32 cellular contexts compared by ENCODE assay signal in the genomic region with DNA sequence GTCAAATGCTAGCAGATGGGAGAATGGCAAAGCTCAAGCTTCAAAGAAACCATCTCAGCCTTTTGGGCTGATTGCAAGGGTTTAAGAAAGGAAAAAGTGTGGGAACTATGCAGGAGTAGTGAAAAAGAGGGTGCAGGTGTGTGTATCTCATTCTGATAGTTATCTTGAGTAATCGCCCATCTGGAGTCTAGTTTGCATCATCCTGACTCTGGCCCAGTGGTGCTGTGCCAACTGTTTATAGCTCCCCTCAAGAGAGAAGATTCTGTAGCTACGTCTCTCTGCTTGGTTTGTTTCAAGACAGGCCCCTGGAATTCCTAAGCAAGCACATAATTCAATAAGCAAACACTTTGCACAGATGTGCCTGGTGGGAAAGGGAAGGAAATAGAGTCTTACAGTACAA.
"Had no signal": no experiment of that assay in that cellular context is flagged by ENCODE, and none has a peak within 500 bp of the region (broad histone marks: within the 10 kb centered on the region; RNA-seq: fewer than 3 reads in every experiment).

No MANE protein-coding gene starts in this region.

- H3K27me3 ChIP-seq: ascending aorta, breast epithelium, cardiac muscle cell, colonic mucosa, gastroesophageal sphincter had no signal

- H3K4me3 ChIP-seq: ascending aorta, breast epithelium, cardiac muscle cell, colonic mucosa, esophagus squamous epithelium, gastroesophageal sphincter had no signal

- H3K36me3 Mint-ChIP-seq: activated CD4-positive, alpha-beta memory T cell treated with anti-CD3 and anti-CD28 coated beads for 36 hours; activated CD8-positive, alpha-beta memory T cell treated with anti-CD3 and anti-CD28 coated beads, Interleukin-2, amount 10 ng/mL, durations not matched to agents 7 days and 5 days; activated naive CD4-positive, alpha-beta T cell treated with anti-CD3 and anti-CD28 coated beads, Interleukin-2, amount 50 U/mL, for 24 hours; activated naive CD8-positive, alpha-beta T cell treated with anti-CD3 and anti-CD28 coated beads for 36 hours; brain had no signal

- H3K4me1 ChIP-seq: ascending aorta, breast epithelium, colonic mucosa, esophagus squamous epithelium, gastroesophageal sphincter had no signal

- H3K36me3 ChIP-seq: ascending aorta, breast epithelium, cardiac muscle cell, colonic mucosa, esophagus squamous epithelium, gastroesophageal sphincter, WERI-Rb-1 had no signal

- H3K27ac Mint-ChIP-seq: activated B cell treated with CpG ODN at 0.5 μM for 24 hours; activated CD4-positive, alpha-beta memory T cell treated with anti-CD3 and anti-CD28 coated beads for 36 hours; activated CD4-positive, alpha-beta T cell treated with anti-CD3 and anti-CD28 coated beads for 36 hours; activated CD4-positive, alpha-beta T cell treated with anti-CD3 and anti-CD28 coated beads, Interleukin-2, amount 10 ng/mL, durations not matched to agents 24 days and 14 days; activated CD8-positive, alpha-beta memory T cell treated with anti-CD3 and anti-CD28 coated beads, Interleukin-2, amount 10 ng/mL, durations not matched to agents 7 days and 5 days; activated CD8-positive, alpha-beta T cell treated with anti-CD3 and anti-CD28 coated beads, Interleukin-2, amount 10 ng/mL, durations not matched to agents 7 days and 5 days; activated naive CD4-positive, alpha-beta T cell treated with anti-CD3 and anti-CD28 coated beads for 36 hours; activated naive CD4-positive, alpha-beta T cell treated with anti-CD3 and anti-CD28 coated beads, Interleukin-2, amount 50 U/mL, for 24 hours; activated naive CD8-positive, alpha-beta T cell treated with anti-CD3 and anti-CD28 coated beads for 36 hours; activated T-helper 1 cell treated with anti-CD3 and anti-CD28 coated beads, Interleukin-12 subunit alpha, Interleukin-12 subunit beta, Interleukin-2, Interleukin-4 antibody, amounts not matched to agents 30 ng/mL and 10 ng/mL and 1 ng/mL, durations not matched to agents 14 hours and 24 hours and 36 hours; activated T-helper 2 cell treated with anti-CD3 and anti-CD28 coated beads, Interferon-gamma antibody, Interleukin-2, Interleukin-4, amounts not matched to agents 10 μg/mL and 5 μg/mL and 100 μg/mL, durations not matched to agents 14 hours and 24 hours and 36 hours; brain; T-helper 2 cell treated with Interferon-gamma antibody and Interleukin-4, amounts not matched to agents 5 μg/mL and 100 μg/mL, for 36 hours had no signal

- H3K27me3 Mint-ChIP-seq: activated CD4-positive, alpha-beta memory T cell treated with anti-CD3 and anti-CD28 coated beads for 36 hours; activated CD4-positive, alpha-beta T cell treated with anti-CD3 and anti-CD28 coated beads, Interleukin-2, amount 10 ng/mL, durations not matched to agents 24 days and 14 days; activated naive CD4-positive, alpha-beta T cell treated with anti-CD3 and anti-CD28 coated beads, Interleukin-2, amount 50 U/mL, for 24 hours had no signal

- H3K27ac ChIP-seq: ascending aorta, breast epithelium, cardiac muscle cell, colonic mucosa, epithelial cell of prostate, esophagus squamous epithelium, gastroesophageal sphincter had no signal

- H3K9me3 ChIP-seq: ascending aorta, breast epithelium, colonic mucosa, esophagus squamous epithelium, gastroesophageal sphincter had no signal

- H3K4me1 Mint-ChIP-seq: activated B cell treated with CpG ODN at 0.5 μM for 24 hours; activated CD4-positive, alpha-beta T cell treated with anti-CD3 and anti-CD28 coated beads for 36 hours; activated CD4-positive, alpha-beta T cell treated with anti-CD3 and anti-CD28 coated beads, Interleukin-2, amount 10 ng/mL, durations not matched to agents 24 days and 14 days; activated CD8-positive, alpha-beta memory T cell treated with anti-CD3 and anti-CD28 coated beads, Interleukin-2, amount 10 ng/mL, durations not matched to agents 7 days and 5 days; activated naive CD4-positive, alpha-beta T cell treated with anti-CD3 and anti-CD28 coated beads, Interleukin-2, amount 50 U/mL, for 24 hours; activated naive CD8-positive, alpha-beta T cell treated with anti-CD3 and anti-CD28 coated beads for 36 hours had no signal

- H3K9me3 Mint-ChIP-seq: activated CD4-positive, alpha-beta T cell treated with anti-CD3 and anti-CD28 coated beads, Interleukin-2, amount 10 ng/mL, durations not matched to agents 24 days and 14 days; activated naive CD4-positive, alpha-beta T cell treated with anti-CD3 and anti-CD28 coated beads, Interleukin-2, amount 50 U/mL, for 24 hours had no signal

- ATAC-seq: activated CD4-positive, alpha-beta T cell treated with anti-CD3 and anti-CD28 coated beads for 36 hours; activated CD4-positive, CD25-positive, alpha-beta regulatory T cell treated with anti-CD3 and anti-CD28 coated beads, Interleukin-2, amount 50 U/mL, for 24 hours; activated CD8-positive, alpha-beta memory T cell treated with anti-CD3 and anti-CD28 coated beads, Interleukin-2, amount 10 ng/mL, durations not matched to agents 7 days and 5 days; activated CD8-positive, alpha-beta T cell treated with anti-CD3 and anti-CD28 coated beads, Interleukin-2, amount 10 ng/mL, durations not matched to agents 7 days and 5 days; gastroesophageal sphincter had no signal

- H3K4me3 Mint-ChIP-seq: activated B cell treated with CpG ODN at 0.5 μM for 24 hours; activated CD4-positive, alpha-beta memory T cell treated with anti-CD3 and anti-CD28 coated beads for 36 hours; activated CD4-positive, alpha-beta T cell treated with anti-CD3 and anti-CD28 coated beads for 36 hours; activated CD4-positive, alpha-beta T cell treated with anti-CD3 and anti-CD28 coated beads, Interleukin-2, amount 10 ng/mL, durations not matched to agents 24 days and 14 days; activated CD8-positive, alpha-beta memory T cell treated with anti-CD3 and anti-CD28 coated beads, Interleukin-2, amount 10 ng/mL, durations not matched to agents 7 days and 5 days; activated CD8-positive, alpha-beta T cell treated with anti-CD3 and anti-CD28 coated beads, Interleukin-2, amount 10 ng/mL, durations not matched to agents 7 days and 5 days; activated naive CD4-positive, alpha-beta T cell treated with anti-CD3 and anti-CD28 coated beads for 36 hours; activated naive CD4-positive, alpha-beta T cell treated with anti-CD3 and anti-CD28 coated beads, Interleukin-2, amount 50 U/mL, for 24 hours; activated naive CD8-positive, alpha-beta T cell treated with anti-CD3 and anti-CD28 coated beads for 36 hours; activated T-helper 1 cell treated with anti-CD3 and anti-CD28 coated beads, Interleukin-12 subunit alpha, Interleukin-12 subunit beta, Interleukin-2, Interleukin-4 antibody, amounts not matched to agents 30 ng/mL and 10 ng/mL and 1 ng/mL, durations not matched to agents 14 hours and 24 hours and 36 hours; brain; T-helper 2 cell treated with Interferon-gamma antibody and Interleukin-4, amounts not matched to agents 5 μg/mL and 100 μg/mL, for 36 hours had no signal

- DNase-seq: activated B cell treated with CpG ODN at 0.5 μM for 24 hours; activated CD4-positive, alpha-beta memory T cell treated with anti-CD3 and anti-CD28 coated beads for 36 hours; activated CD4-positive, alpha-beta T cell treated with anti-CD3 and anti-CD28 coated beads for 36 hours; activated CD4-positive, alpha-beta T cell treated with anti-CD3 and anti-CD28 coated beads, Interleukin-2, amount 10 ng/mL, durations not matched to agents 24 days and 14 days; activated CD8-positive, alpha-beta memory T cell treated with anti-CD3 and anti-CD28 coated beads, Interleukin-2, amount 10 ng/mL, durations not matched to agents 7 days and 5 days; activated CD8-positive, alpha-beta memory T cell treated with anti-CD3 and anti-CD28 coated beads, Interleukin-2, amount 50 U/mL, for 4 hours; activated CD8-positive, alpha-beta T cell treated with anti-CD3 and anti-CD28 coated beads, Interleukin-2, amount 10 ng/mL, durations not matched to agents 7 days and 5 days; activated effector memory CD4-positive, alpha-beta T cell treated with anti-CD3 and anti-CD28 coated beads, Interleukin-2, amount 50 U/mL, for 16 hours; activated naive CD4-positive, alpha-beta T cell treated with anti-CD3 and anti-CD28 coated beads for 36 hours; activated naive CD8-positive, alpha-beta T cell treated with anti-CD3 and anti-CD28 coated beads for 36 hours; activated T-cell treated with anti-CD3 and anti-CD28 coated beads, Interleukin-2, amount 50 U/mL, for 1 hour; activated T-cell treated with anti-CD3 and anti-CD28 coated beads, Interleukin-2, amount 50 U/mL, for 48 hours; central memory CD4-positive, alpha-beta T cell; cerebellar nuclear complex; colonic mucosa; effector CD8-positive, alpha-beta T cell; esophagus squamous epithelium; foreskin melanocyte; hippocampal formation; T1000; WERI-Rb-1 had no signal
